35 cellular contexts compared by ENCODE assay signal in the genomic region with DNA sequence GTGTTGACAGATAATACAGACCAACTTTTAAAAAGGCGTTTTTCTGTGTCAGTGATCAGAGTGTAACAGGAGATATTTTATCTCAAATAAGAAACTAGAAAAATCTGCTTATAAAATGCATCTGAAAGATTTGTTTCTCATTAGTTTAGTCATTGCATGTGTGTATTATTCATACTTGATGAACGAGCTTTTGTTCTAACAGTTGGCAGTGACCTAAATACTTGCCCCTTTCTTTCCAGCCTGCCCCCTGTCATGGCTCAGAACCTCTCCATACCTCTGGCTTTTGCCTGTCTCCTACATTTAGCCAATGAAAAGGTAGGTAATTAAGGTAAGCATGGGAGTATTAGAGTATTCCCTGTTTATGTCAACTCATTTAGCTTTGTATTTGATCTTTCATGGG. TPM values are rescaled to one million over a fixed set of nuclear protein-coding genes. Genes with fewer than 3 reads are reported as not detected.
"Had no signal": no experiment of that assay in that cellular context is flagged by ENCODE, and none has a peak within 500 bp of the region (broad histone marks: within the 10 kb centered on the region; RNA-seq: fewer than 3 reads in every experiment).

No MANE protein-coding gene starts in this region.

- H3K27me3 Mint-ChIP-seq: activated CD8-positive, alpha-beta T cell treated with anti-CD3 and anti-CD28 coated beads for 36 hours had no signal

- H3K9me3 ChIP-seq: adrenal gland, Peyer's patch had no signal

- H3K4me3 ChIP-seq: adrenal gland, cardiac muscle cell, Peyer's patch had no signal

- H3K4me1 ChIP-seq: Peyer's patch had no signal

- H3K9me3 Mint-ChIP-seq: activated CD8-positive, alpha-beta T cell treated with anti-CD3 and anti-CD28 coated beads for 36 hours; activated naive CD4-positive, alpha-beta T cell treated with anti-CD3 and anti-CD28 coated beads for 36 hours; activated naive CD4-positive, alpha-beta T cell treated with anti-CD3 and anti-CD28 coated beads, Interleukin-2, amount 50 U/mL, for 72 hours; activated T-cell treated with anti-CD3 and anti-CD28 coated beads, Interleukin-2, amount 50 U/mL, for 4 hours; activated T-helper 1 cell treated with anti-CD3 and anti-CD28 coated beads, Interleukin-12 subunit alpha, Interleukin-12 subunit beta, Interleukin-2, Interleukin-4 antibody, amounts not matched to agents 30 ng/mL and 10 ng/mL and 1 ng/mL, durations not matched to agents 14 hours and 24 hours and 36 hours had no signal

- H3K27ac ChIP-seq: adrenal gland, brain microvascular endothelial cell, cardiac muscle cell, KMS-11, Peyer's patch, RWPE1, WERI-Rb-1 had no signal

- DNase-seq: activated CD4-positive, alpha-beta T cell treated with anti-CD3 and anti-CD28 coated beads for 1 hour; activated CD4-positive, alpha-beta T cell treated with anti-CD3 and anti-CD28 coated beads for 48 hours; activated CD4-positive, CD25-positive, alpha-beta regulatory T cell; activated CD8-positive, alpha-beta T cell treated with anti-CD3 and anti-CD28 coated beads for 36 hours; activated gamma-delta T cell treated with Interleukin-2 at 50 U/mL for 16 hours; activated naive CD4-positive, alpha-beta T cell treated with anti-CD3 and anti-CD28 coated beads for 36 hours; activated T-cell treated with anti-CD3 and anti-CD28 coated beads for 4 hours; activated T-cell treated with anti-CD3 and anti-CD28 coated beads, Interleukin-2, amount 50 U/mL, for 4 hours; adrenal gland; brain microvascular endothelial cell; NCI-H1092 treated with DMSO at 0.1 percent for 48 hours; NCI-H1417; NCI-H146; NCI-H187; NCI-H2029 treated with DMSO at 0.1 percent for 48 hours; NCI-H2107; NCI-H2171; NCI-H510A; NCI-H526; NCI-H748 treated with DMSO at 0.1 percent for 48 hours; NK-92 treated with Interleukin-12 subunit alpha and Interleukin-12 subunit beta, amount 100 ng/mL, for 24 hours; PC-3; Peyer's patch; SIG-M5; SW 1271; T-helper 1 cell; T-helper 2 cell; T1000; WERI-Rb-1 had no signal

- ATAC-seq: activated CD8-positive, alpha-beta T cell treated with anti-CD3 and anti-CD28 coated beads for 36 hours; activated T-cell treated with anti-CD3 and anti-CD28 coated beads, Interleukin-2, amount 50 U/mL, for 4 hours; PC-3; Right ventricle myocardium inferior had no signal

- H3K27me3 ChIP-seq: adrenal gland, brain microvascular endothelial cell, cardiac muscle cell, Peyer's patch had no signal

- H3K36me3 ChIP-seq: adrenal gland, brain microvascular endothelial cell, cardiac muscle cell, Peyer's patch had no signal

- H3K27ac Mint-ChIP-seq: activated CD8-positive, alpha-beta T cell treated with anti-CD3 and anti-CD28 coated beads for 36 hours; activated naive CD4-positive, alpha-beta T cell treated with anti-CD3 and anti-CD28 coated beads for 36 hours; activated T-helper 1 cell treated with anti-CD3 and anti-CD28 coated beads, Interleukin-12 subunit alpha, Interleukin-12 subunit beta, Interleukin-2, Interleukin-4 antibody, amounts not matched to agents 30 ng/mL and 10 ng/mL and 1 ng/mL, durations not matched to agents 14 hours and 24 hours and 36 hours had no signal

- H3K4me3 Mint-ChIP-seq: activated CD8-positive, alpha-beta T cell treated with anti-CD3 and anti-CD28 coated beads for 36 hours; activated naive CD4-positive, alpha-beta T cell treated with anti-CD3 and anti-CD28 coated beads for 36 hours; activated T-cell treated with anti-CD3 and anti-CD28 coated beads, Interleukin-2, amount 50 U/mL, for 4 hours; activated T-helper 1 cell treated with anti-CD3 and anti-CD28 coated beads, Interleukin-12 subunit alpha, Interleukin-12 subunit beta, Interleukin-2, Interleukin-4 antibody, amounts not matched to agents 30 ng/mL and 10 ng/mL and 1 ng/mL, durations not matched to agents 14 hours and 24 hours and 36 hours had no signal

RNA-seq across cellular contexts. Expression of a gene that starts 44.1 kb away (rescaled TPM):
- total RNA-seq: PC-3 had no signal
